Comparison of ENCODE assay signal across 18 cellular contexts in genomic region chr12:9588749-9589148, GRCh38. TPM values are rescaled to one million over a fixed set of nuclear protein-coding genes. Genes with fewer than 3 reads are reported as not detected.
"Had no signal": no experiment of that assay in that cellular context is flagged by ENCODE, and none has a peak within 500 bp of the region (broad histone marks: within the 10 kb centered on the region; RNA-seq: fewer than 3 reads in every experiment).

No MANE protein-coding gene starts in this region.

- H3K27me3 ChIP-seq: ascending aorta, colonic mucosa, tibial nerve, vagina had no signal

- DNase-seq: activated CD4-positive, alpha-beta T cell treated with anti-CD3 and anti-CD28 coated beads, Interleukin-2, amount 10 ng/mL, durations not matched to agents 7 days and 5 days; activated CD4-positive, CD25-positive, alpha-beta regulatory T cell; activated CD8-positive, alpha-beta memory T cell treated with anti-CD3 and anti-CD28 coated beads for 24 hours; activated CD8-positive, alpha-beta memory T cell treated with anti-CD3 and anti-CD28 coated beads, Interleukin-2, amount 50 U/mL, for 48 hours; activated effector memory CD4-positive, alpha-beta T cell treated with Interleukin-2 at 50 U/mL for 16 hours; activated naive CD4-positive, alpha-beta T cell treated with anti-CD3 and anti-CD28 coated beads, Interleukin-2, amount 10 ng/mL, durations not matched to agents 7 days and 5 days; activated T-cell treated with anti-CD3 and anti-CD28 coated beads, Interleukin-2, amount 50 U/mL, for 48 hours; colonic mucosa; erythroblast; left colon; lower lobe of right lung; nephron progenitor cell; stimulated activated CD4-positive, alpha-beta T cell treated with anti-CD3 and anti-CD28 coated beads, Interleukin-2, amount 100 ng/mL, for 24 hours; stimulated activated naive CD8-positive, alpha-beta T cell treated with anti-CD3 and anti-CD28 coated beads, Interleukin-15, Interleukin-2, amounts not matched to agents 100 U/mL and 50 U/mL, for 24 hours had no signal

- H3K36me3 ChIP-seq: ascending aorta, colonic mucosa, lower lobe of right lung, tibial nerve, vagina had no signal

- H3K4me1 ChIP-seq: ascending aorta, colonic mucosa, lower lobe of right lung, tibial nerve, vagina had no signal

- ATAC-seq: left colon; lower lobe of right lung; stimulated activated naive CD8-positive, alpha-beta T cell treated with anti-CD3 and anti-CD28 coated beads, Interleukin-15, Interleukin-2, amounts not matched to agents 100 U/mL and 50 U/mL, for 24 hours had no signal

- H3K9me3 ChIP-seq: ascending aorta, colonic mucosa, lower lobe of right lung, tibial nerve, vagina had no signal

- H3K4me3 ChIP-seq: ascending aorta, colonic mucosa, lower lobe of right lung, tibial nerve, vagina had no signal

- H3K27ac ChIP-seq: ascending aorta, colonic mucosa, lower lobe of right lung, tibial nerve, vagina had no signal

- FAIRE-seq: islet of Langerhans had no signal

RNA-seq across cellular contexts. Expression of gene KLRB1, which starts 19.0 kb away (rescaled TPM):
- total RNA-seq: ascending aorta had no signal
